In the genomic region with DNA sequence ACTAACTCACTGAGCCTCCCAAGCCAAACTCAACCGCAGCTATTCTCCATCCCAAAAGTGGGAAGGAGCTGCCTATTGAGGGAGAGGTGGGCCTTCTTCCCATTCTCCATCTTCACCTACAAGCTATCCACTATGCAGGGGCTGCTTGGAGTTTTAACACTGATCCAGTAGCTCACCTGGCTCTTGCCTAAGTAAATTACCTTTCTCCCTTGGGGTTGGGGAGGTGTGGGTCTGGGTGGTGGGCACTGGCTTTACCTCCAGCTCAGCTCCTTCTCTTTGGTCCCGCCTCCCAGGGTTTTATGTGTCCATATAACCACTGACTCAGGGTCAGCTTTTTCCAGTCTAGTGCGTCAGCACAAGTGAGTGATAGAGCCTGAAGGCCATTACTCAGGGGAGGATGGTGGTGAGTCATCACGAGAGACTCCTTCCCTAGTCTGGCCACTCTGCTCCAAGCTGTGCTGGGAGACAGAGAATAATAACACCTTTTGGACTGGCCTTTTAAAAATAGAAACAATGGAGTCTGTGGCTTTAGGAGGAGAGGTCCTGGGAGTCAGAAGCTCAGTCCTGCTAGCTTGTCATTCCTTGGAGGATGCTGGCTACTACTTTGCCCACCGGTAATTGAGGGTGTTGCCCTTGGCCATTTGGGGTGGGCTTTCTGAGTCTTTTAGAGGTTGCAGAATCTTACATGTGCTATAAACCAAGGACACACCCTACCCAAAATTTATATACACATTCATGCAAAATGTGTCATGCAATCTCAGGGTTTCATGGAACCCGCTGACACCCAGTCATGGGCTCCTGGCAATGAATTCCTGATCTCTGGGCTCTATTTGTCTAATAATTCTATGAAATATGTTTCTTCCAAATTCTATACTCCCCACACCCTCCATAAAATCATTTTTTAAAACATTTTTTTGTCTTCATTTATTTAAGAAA, we compare ENCODE assay signal across 1 cellular context.
A peak's percentile ranks its signal among the peaks of the same experiment; 100 is the strongest.
TF ChIP-seq lines count a peak whose summit lies in the region.

No MANE protein-coding gene starts in this region.

TF ChIP-seq in K562, 482 proteins besides CTCF, POLR2A, EP300 and RAD21 (continued from another document and continues in another):
- no peak for TF ChIP-seq TEAD4 (IDR thresholded peaks at IDR 0.05; ENCODE audit: low read length)
- no peak for TF ChIP-seq TEAD4 (CRISPR knock-in tag; IDR thresholded peaks at IDR 0.05; ENCODE audit: borderline replicate concordance)
- no peak for TF ChIP-seq RBFOX2 (IDR thresholded peaks at IDR 0.05; ENCODE audit: low read depth, low read length)
- TF ChIP-seq KDM5B (IDR thresholded peaks at IDR 0.05; ENCODE audit: insufficient replicate concordance, low read depth, low read length): no peak
- TF ChIP-seq SMARCB1 (IDR thresholded peaks at IDR 0.05; ENCODE audit: insufficient read length, low read depth): no peak
- no peak for TF ChIP-seq ZFP30 (CRISPR knock-in tag; IDR thresholded peaks at IDR 0.05; ENCODE audit: borderline replicate concordance)
- no peak for TF ChIP-seq CBFB (CRISPR knock-in tag; IDR thresholded peaks at IDR 0.05)
- TF ChIP-seq PTTG1 (tag; IDR thresholded peaks at IDR 0.05; ENCODE audit: low read depth): no peak
- TF ChIP-seq ZSCAN32 (CRISPR knock-in tag; IDR thresholded peaks at IDR 0.05): no peak
- no peak for TF ChIP-seq NR4A1 (CRISPR knock-in tag; IDR thresholded peaks at IDR 0.05)
- TF ChIP-seq NR4A1 (tag; IDR thresholded peaks at IDR 0.05): no peak
- TF ChIP-seq SMAD2 (IDR thresholded peaks at IDR 0.05; ENCODE audit: low read depth, low read length): no peak
- TF ChIP-seq ZNF766 (CRISPR knock-in tag; conservative IDR thresholded peaks at IDR 0.05): no peak
- TF ChIP-seq, protein P1, sequence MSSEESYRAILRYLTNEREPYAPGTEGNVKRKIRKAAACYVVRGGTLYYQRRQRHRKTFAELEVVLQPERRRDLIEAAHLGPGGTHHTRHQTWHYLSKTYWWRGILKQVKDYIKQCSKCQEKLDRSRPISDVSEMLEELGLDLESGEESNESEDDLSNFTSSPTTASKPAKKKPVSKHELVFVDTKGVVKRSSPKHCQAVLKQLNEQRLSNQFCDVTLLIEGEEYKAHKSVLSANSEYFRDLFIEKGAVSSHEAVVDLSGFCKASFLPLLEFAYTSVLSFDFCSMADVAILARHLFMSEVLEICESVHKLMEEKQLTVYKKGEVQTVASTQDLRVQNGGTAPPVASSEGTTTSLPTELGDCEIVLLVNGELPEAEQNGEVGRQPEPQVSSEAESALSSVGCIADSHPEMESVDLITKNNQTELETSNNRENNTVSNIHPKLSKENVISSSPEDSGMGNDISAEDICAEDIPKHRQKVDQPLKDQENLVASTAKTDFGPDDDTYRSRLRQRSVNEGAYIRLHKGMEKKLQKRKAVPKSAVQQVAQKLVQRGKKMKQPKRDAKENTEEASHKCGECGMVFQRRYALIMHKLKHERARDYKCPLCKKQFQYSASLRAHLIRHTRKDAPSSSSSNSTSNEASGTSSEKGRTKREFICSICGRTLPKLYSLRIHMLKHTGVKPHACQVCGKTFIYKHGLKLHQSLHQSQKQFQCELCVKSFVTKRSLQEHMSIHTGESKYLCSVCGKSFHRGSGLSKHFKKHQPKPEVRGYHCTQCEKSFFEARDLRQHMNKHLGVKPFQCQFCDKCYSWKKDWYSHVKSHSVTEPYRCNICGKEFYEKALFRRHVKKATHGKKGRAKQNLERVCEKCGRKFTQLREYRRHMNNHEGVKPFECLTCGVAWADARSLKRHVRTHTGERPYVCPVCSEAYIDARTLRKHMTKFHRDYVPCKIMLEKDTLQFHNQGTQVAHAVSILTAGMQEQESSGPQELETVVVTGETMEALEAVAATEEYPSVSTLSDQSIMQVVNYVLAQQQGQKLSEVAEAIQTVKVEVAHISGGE (CRISPR knock-in tag; IDR thresholded peaks at IDR 0.05): no peak
- TF ChIP-seq ZNF699 (CRISPR knock-in tag; IDR thresholded peaks at IDR 0.05; ENCODE audit: insufficient replicate concordance): no peak
- TF ChIP-seq, protein P2, sequence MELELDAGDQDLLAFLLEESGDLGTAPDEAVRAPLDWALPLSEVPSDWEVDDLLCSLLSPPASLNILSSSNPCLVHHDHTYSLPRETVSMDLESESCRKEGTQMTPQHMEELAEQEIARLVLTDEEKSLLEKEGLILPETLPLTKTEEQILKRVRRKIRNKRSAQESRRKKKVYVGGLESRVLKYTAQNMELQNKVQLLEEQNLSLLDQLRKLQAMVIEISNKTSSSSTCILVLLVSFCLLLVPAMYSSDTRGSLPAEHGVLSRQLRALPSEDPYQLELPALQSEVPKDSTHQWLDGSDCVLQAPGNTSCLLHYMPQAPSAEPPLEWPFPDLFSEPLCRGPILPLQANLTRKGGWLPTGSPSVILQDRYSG (tag; conservative IDR thresholded peaks at IDR 0.05; ENCODE audit: low read depth): no peak
- TF ChIP-seq FOXJ2 (tag; IDR thresholded peaks at IDR 0.05): no peak
- TF ChIP-seq MYBL2 (IDR thresholded peaks at IDR 0.05; ENCODE audit: low read depth): no peak
- no peak for TF ChIP-seq MYBL2 (CRISPR knock-in tag; IDR thresholded peaks at IDR 0.05; ENCODE audit: borderline replicate concordance)
- TF ChIP-seq, protein P3, sequence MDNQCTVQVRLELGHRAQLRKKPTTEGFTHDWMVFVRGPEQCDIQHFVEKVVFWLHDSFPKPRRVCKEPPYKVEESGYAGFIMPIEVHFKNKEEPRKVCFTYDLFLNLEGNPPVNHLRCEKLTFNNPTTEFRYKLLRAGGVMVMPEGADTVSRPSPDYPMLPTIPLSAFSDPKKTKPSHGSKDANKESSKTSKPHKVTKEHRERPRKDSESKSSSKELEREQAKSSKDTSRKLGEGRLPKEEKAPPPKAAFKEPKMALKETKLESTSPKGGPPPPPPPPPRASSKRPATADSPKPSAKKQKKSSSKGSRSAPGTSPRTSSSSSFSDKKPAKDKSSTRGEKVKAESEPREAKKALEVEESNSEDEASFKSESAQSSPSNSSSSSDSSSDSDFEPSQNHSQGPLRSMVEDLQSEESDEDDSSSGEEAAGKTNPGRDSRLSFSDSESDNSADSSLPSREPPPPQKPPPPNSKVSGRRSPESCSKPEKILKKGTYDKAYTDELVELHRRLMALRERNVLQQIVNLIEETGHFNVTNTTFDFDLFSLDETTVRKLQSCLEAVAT (IDR thresholded peaks at IDR 0.05): no peak
- no peak for TF ChIP-seq ZNF431 (CRISPR knock-in tag; IDR thresholded peaks at IDR 0.05)
- TF ChIP-seq, protein P4, sequence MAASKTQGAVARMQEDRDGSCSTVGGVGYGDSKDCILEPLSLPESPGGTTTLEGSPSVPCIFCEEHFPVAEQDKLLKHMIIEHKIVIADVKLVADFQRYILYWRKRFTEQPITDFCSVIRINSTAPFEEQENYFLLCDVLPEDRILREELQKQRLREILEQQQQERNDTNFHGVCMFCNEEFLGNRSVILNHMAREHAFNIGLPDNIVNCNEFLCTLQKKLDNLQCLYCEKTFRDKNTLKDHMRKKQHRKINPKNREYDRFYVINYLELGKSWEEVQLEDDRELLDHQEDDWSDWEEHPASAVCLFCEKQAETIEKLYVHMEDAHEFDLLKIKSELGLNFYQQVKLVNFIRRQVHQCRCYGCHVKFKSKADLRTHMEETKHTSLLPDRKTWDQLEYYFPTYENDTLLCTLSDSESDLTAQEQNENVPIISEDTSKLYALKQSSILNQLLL (CRISPR knock-in tag; IDR thresholded peaks at IDR 0.05; ENCODE audit: borderline replicate concordance): no peak
- TF ChIP-seq, protein P5, sequence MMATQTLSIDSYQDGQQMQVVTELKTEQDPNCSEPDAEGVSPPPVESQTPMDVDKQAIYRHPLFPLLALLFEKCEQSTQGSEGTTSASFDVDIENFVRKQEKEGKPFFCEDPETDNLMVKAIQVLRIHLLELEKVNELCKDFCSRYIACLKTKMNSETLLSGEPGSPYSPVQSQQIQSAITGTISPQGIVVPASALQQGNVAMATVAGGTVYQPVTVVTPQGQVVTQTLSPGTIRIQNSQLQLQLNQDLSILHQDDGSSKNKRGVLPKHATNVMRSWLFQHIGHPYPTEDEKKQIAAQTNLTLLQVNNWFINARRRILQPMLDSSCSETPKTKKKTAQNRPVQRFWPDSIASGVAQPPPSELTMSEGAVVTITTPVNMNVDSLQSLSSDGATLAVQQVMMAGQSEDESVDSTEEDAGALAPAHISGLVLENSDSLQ (IDR thresholded peaks at IDR 0.05): peak; percentile 90
- no peak for TF ChIP-seq SP2 (IDR thresholded peaks at IDR 0.05; ENCODE audit: extremely low read depth, low read depth, low read length, poor library complexity, severe bottlenecking)
- no peak for TF ChIP-seq BRD4 (IDR thresholded peaks at IDR 0.05)
- no peak for TF ChIP-seq PHF8 (IDR thresholded peaks at IDR 0.05; ENCODE audit: borderline replicate concordance, low read length)
- no peak for TF ChIP-seq GATA2 (CRISPR knock-in tag; IDR thresholded peaks at IDR 0.05)
- TF ChIP-seq CXXC5 (CRISPR knock-in tag; IDR thresholded peaks at IDR 0.05): 0 out of 2 replicates have a peak, but pooled peaks have one; percentile 15
- no peak for TF ChIP-seq PURB (CRISPR knock-in tag; IDR thresholded peaks at IDR 0.05; ENCODE audit: low read depth)
- TF ChIP-seq, protein P6, sequence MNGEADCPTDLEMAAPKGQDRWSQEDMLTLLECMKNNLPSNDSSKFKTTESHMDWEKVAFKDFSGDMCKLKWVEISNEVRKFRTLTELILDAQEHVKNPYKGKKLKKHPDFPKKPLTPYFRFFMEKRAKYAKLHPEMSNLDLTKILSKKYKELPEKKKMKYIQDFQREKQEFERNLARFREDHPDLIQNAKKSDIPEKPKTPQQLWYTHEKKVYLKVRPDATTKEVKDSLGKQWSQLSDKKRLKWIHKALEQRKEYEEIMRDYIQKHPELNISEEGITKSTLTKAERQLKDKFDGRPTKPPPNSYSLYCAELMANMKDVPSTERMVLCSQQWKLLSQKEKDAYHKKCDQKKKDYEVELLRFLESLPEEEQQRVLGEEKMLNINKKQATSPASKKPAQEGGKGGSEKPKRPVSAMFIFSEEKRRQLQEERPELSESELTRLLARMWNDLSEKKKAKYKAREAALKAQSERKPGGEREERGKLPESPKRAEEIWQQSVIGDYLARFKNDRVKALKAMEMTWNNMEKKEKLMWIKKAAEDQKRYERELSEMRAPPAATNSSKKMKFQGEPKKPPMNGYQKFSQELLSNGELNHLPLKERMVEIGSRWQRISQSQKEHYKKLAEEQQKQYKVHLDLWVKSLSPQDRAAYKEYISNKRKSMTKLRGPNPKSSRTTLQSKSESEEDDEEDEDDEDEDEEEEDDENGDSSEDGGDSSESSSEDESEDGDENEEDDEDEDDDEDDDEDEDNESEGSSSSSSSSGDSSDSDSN (IDR thresholded peaks at IDR 0.05; ENCODE audit: borderline replicate concordance in 1 of 2, low read depth in 2 of 2, low read length in 2 of 2): no peak
- TF ChIP-seq, protein P7, sequence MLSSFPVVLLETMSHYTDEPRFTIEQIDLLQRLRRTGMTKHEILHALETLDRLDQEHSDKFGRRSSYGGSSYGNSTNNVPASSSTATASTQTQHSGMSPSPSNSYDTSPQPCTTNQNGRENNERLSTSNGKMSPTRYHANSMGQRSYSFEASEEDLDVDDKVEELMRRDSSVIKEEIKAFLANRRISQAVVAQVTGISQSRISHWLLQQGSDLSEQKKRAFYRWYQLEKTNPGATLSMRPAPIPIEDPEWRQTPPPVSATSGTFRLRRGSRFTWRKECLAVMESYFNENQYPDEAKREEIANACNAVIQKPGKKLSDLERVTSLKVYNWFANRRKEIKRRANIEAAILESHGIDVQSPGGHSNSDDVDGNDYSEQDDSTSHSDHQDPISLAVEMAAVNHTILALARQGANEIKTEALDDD (IDR thresholded peaks at IDR 0.05): peak; percentile 52; the same call in 1 of the 2 replicates
- TF ChIP-seq MCM7 (IDR thresholded peaks at IDR 0.05): no peak
- peak; percentile 92 for TF ChIP-seq SMARCE1 (IDR thresholded peaks at IDR 0.05)
- no peak for TF ChIP-seq U2AF1 (optimal IDR thresholded peaks at IDR 0.05; ENCODE audit: low read depth, low read length)
- TF ChIP-seq, protein P8, sequence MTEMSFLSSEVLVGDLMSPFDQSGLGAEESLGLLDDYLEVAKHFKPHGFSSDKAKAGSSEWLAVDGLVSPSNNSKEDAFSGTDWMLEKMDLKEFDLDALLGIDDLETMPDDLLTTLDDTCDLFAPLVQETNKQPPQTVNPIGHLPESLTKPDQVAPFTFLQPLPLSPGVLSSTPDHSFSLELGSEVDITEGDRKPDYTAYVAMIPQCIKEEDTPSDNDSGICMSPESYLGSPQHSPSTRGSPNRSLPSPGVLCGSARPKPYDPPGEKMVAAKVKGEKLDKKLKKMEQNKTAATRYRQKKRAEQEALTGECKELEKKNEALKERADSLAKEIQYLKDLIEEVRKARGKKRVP (CRISPR knock-in tag; IDR thresholded peaks at IDR 0.05): no peak
- TF ChIP-seq SRF (CRISPR knock-in tag; IDR thresholded peaks at IDR 0.05): no peak
- no peak for TF ChIP-seq YY1 (IDR thresholded peaks at IDR 0.05; ENCODE audit: borderline replicate concordance in 1 of 3, control insufficient read depth in 1 of 3, extremely low read depth in 1 of 3, insufficient read depth in 3 of 3, insufficient read length in 1 of 3, insufficient replicate concordance in 2 of 3, low read depth in 1 of 3, low read length in 2 of 3)
- TF ChIP-seq TSC22D4 (tag; IDR thresholded peaks at IDR 0.05): no peak
- TF ChIP-seq, protein P9, sequence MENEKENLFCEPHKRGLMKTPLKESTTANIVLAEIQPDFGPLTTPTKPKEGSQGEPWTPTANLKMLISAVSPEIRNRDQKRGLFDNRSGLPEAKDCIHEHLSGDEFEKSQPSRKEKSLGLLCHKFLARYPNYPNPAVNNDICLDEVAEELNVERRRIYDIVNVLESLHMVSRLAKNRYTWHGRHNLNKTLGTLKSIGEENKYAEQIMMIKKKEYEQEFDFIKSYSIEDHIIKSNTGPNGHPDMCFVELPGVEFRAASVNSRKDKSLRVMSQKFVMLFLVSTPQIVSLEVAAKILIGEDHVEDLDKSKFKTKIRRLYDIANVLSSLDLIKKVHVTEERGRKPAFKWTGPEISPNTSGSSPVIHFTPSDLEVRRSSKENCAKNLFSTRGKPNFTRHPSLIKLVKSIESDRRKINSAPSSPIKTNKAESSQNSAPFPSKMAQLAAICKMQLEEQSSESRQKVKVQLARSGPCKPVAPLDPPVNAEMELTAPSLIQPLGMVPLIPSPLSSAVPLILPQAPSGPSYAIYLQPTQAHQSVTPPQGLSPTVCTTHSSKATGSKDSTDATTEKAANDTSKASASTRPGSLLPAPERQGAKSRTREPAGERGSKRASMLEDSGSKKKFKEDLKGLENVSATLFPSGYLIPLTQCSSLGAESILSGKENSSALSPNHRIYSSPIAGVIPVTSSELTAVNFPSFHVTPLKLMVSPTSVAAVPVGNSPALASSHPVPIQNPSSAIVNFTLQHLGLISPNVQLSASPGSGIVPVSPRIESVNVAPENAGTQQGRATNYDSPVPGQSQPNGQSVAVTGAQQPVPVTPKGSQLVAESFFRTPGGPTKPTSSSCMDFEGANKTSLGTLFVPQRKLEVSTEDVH (IDR thresholded peaks at IDR 0.05; ENCODE audit: low read depth, partially characterized antibody): no peak
- TF ChIP-seq NFATC3 (IDR thresholded peaks at IDR 0.05): peak; percentile 75; the same call in 1 of the 2 replicates
- no peak for TF ChIP-seq ZNF584 (CRISPR knock-in tag; IDR thresholded peaks at IDR 0.05; ENCODE audit: low read depth)
- no peak for TF ChIP-seq RBM15 (IDR thresholded peaks at IDR 0.05; ENCODE audit: insufficient read depth, low read length)
- no peak for TF ChIP-seq NFYB (IDR thresholded peaks at IDR 0.05; ENCODE audit: extremely low read depth, insufficient read length)
- TF ChIP-seq ZBTB1 (CRISPR knock-in tag; IDR thresholded peaks at IDR 0.05; ENCODE audit: borderline replicate concordance, low read depth): no peak
- TF ChIP-seq XRCC5 (IDR thresholded peaks at IDR 0.05; ENCODE audit: low read depth, low read length): no peak
- no peak for TF ChIP-seq ZBTB7A (IDR thresholded peaks at IDR 0.05; ENCODE audit: borderline replicate concordance, control insufficient read depth, low read depth, low read length)
